Comparison of ENCODE assay signal across 8 cellular contexts in the genomic region with DNA sequence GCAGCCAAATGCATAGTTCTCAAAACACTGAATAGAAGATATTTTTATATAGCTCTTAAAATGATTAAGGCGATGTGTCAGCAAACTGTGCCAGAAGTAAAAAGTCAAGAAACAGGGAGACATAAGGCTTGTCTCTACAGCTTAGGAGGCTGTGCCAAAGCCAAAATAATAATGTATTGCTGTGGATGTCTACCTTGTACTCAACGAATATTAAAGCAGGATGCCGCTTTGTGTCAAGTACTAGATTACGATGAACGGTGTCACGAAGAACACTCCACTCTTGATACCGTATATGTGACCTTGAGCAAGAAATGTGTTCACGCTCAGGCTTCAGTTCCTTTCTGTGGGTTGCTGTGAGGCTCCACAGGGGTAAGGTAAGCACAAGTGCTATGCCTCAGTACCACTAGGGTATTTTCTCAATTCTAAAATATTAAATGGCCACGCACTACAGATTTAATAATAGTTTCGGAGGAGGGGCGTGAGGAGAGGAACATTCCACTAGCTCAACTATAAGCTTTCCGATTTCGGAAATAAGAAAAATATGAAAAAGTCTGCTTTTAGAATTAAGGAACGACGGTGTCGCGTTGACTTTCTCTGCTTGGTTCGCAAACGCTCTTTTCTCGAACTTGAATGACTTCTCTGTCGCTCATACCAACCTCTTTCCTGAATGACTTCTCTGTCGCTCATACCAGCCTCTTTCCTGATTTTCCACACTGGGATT. TPM values are rescaled to one million over a fixed set of nuclear protein-coding genes. Genes with fewer than 3 reads are reported as not detected.
DNase-seq lines count a peak whose midpoint lies in the region; ATAC-seq lines count a peak whose summit lies in the region.

No MANE protein-coding gene starts in this region.

- ATAC-seq in GM21723 (IDR thresholded peaks at IDR 0.05; ENCODE audit: unreplicated experiment) (peak; percentile 46), aorta (ENCODE audit: low FRiP score) (peak; percentile 67)

- H3K36me3 ChIP-seq in muscle layer of duodenum (ENCODE audit: control insufficient read depth in 1 of 2, insufficient read depth in 2 of 2, low read length in 2 of 2) (no peaks in the 10 kb centered on the region), aorta (ENCODE audit: control insufficient read depth in 1 of 2, insufficient read depth in 2 of 2, low read length in 1 of 2) (no peaks in the 10 kb centered on the region)

- intact Hi-C loops in aorta (cut with DNase I): loop anchor here (5.0 to 10.0 kb wide), 2 partner anchors 150 to 762 kb away; a partner anchor contains a TSS

- H3K27me3 ChIP-seq in muscle layer of duodenum (ENCODE audit: low read depth, low read length) (no peaks in the 10 kb centered on the region), aorta (ENCODE audit: control insufficient read depth in 1 of 2, insufficient read depth in 2 of 2, low read length in 1 of 2) (no peaks in the 10 kb centered on the region)

- 1% methylated on average over 22 of the region's 22 CpGs for WGBS in aorta, 2 donors

- peak overlapping the region; percentile 98 for H3K4me3 ChIP-seq in Jurkat, Clone E6-1 (ENCODE audit: low read length)
- H3K4me3 ChIP-seq in muscle layer of duodenum (ENCODE audit: low read depth in 1 of 2, low read length in 2 of 2): peak overlapping the region; percentile 85 to 94
- H3K4me3 ChIP-seq in aorta (ENCODE audit: low read length in 2 of 2): peak overlapping the region; percentile 77 to 89

- DNase-seq in NCI-H2171 treated with DMSO at 0.1 percent for 48 hours (lab: John Stamatoyannopoulos, UW): peak; percentile 56
- DNase-seq in NCI-H2171 (lab: John Stamatoyannopoulos, UW): no peak
- DNase-seq in Jurkat, Clone E6-1 (ENCODE audit: low read depth, low spot score): peak; percentile 47
- peak; percentile 25 for DNase-seq in UCSD-AML1 (lab: John Stamatoyannopoulos, UW; ENCODE audit: unreplicated experiment)
- peak; percentile 1 for DNase-seq in effector CD8-positive, alpha-beta T cell (lab: John Stamatoyannopoulos, UW)
- DNase-seq in aorta: no peak

- H3K9me3 ChIP-seq in muscle layer of duodenum (ENCODE audit: control insufficient read depth in 1 of 2, low read length in 2 of 2): no peaks in the 10 kb centered on the region
- no peaks in the 10 kb centered on the region for H3K9me3 ChIP-seq in aorta (ENCODE audit: control insufficient read depth, low read length)

- peak overlapping the region; percentile 84 for H3K27ac ChIP-seq in muscle layer of duodenum (ENCODE audit: low read length)
- peak overlapping the region; percentile 67 to 83 for H3K27ac ChIP-seq in aorta (ENCODE audit: low read depth in 1 of 2, low read length in 2 of 2)

- H3K4me1 ChIP-seq in muscle layer of duodenum (ENCODE audit: control insufficient read depth in 1 of 2, insufficient read depth in 2 of 2, low read length in 2 of 2): peaks cover 5 to 36% of the 10 kb centered on the region in 2 donors
- peaks cover 0 to 2% of the 10 kb centered on the region in 2 donors for H3K4me1 ChIP-seq in aorta (ENCODE audit: control insufficient read depth in 1 of 2, insufficient read depth in 2 of 2, low read length in 2 of 2)

RNA-seq across cellular contexts. Expression of a gene that starts 0.7 kb away (rescaled TPM):
- 43.2 TPM for polyA plus RNA-seq in Jurkat, Clone E6-1 (2012; ENCODE audit: insufficient read depth, insufficient read length)
- total RNA-seq in aorta: 10 to 100 TPM; 38.5 to 45.6 TPM
- 100 to 1,000 TPM in 1 of 2 donors, 10 to 100 TPM in 1; 49.4 to 101 TPM for polyA plus RNA-seq in aorta

RNA-seq across cellular contexts. Expression of a gene that starts 54.7 kb away (rescaled TPM):
- polyA plus RNA-seq in Jurkat, Clone E6-1 (2012; ENCODE audit: insufficient read depth, insufficient read length): 8.1 TPM
- under 1 TPM in 1 of 2 donors, not detected in 1; 0.21 TPM for total RNA-seq in aorta
- not detected for polyA plus RNA-seq in aorta

Comparison
In these comparisons a context has a peak if more than half of its experiments do, and no peak if none do; other contexts are left out.
1. DNase-seq: peak in NCI-H2171 treated with DMSO at 0.1 percent for 48 hours (single experiment), Jurkat, Clone E6-1 (single experiment), UCSD-AML1 (single experiment) and effector CD8-positive, alpha-beta T cell (single experiment); none in NCI-H2171 (single experiment) and aorta (0 of 2).
2. Peak in every context shown above with its lines, with median percentiles within 50 percentile points of each other: H3K4me3 ChIP-seq.